1 cellular context compared by ENCODE assay signal in genomic region chr19:4633140-4633967, GRCh38.
TF ChIP-seq lines count a peak whose summit lies in the region.

No MANE protein-coding gene starts in this region.

TF ChIP-seq in K562, 482 proteins besides CTCF, POLR2A, EP300 and RAD21 (continued from another document and continues in another):
- no peak for TF ChIP-seq ELK1 (CRISPR knock-in tag; IDR thresholded peaks at IDR 0.05)
- TF ChIP-seq RCOR1 (IDR thresholded peaks at IDR 0.05; ENCODE audit: borderline replicate concordance in 1 of 2, low read depth in 2 of 2, low read length in 2 of 2): peak; percentile 91 to 98
- TF ChIP-seq RHOXF2B (CRISPR knock-in tag; conservative IDR thresholded peaks at IDR 0.05): no peak
- peak; percentile 28; the same call in 1 of the 2 replicates for TF ChIP-seq CBX5 (IDR thresholded peaks at IDR 0.05; ENCODE audit: borderline replicate concordance, low read depth)
- peak; percentile 51; the same call in 1 of the 2 replicates for TF ChIP-seq SMARCE1 (IDR thresholded peaks at IDR 0.05)
- 0 out of 2 replicates have a peak, but pooled peaks have one; percentile 38 for TF ChIP-seq FOXK1 (CRISPR knock-in tag; IDR thresholded peaks at IDR 0.05; ENCODE audit: borderline replicate concordance)
- no peak for TF ChIP-seq CLOCK (CRISPR knock-in tag; IDR thresholded peaks at IDR 0.05; ENCODE audit: borderline replicate concordance)
- TF ChIP-seq DPF2 (IDR thresholded peaks at IDR 0.05): peak; percentile 68
- TF ChIP-seq ZNF75A (CRISPR knock-in tag; IDR thresholded peaks at IDR 0.05): no peak
- TF ChIP-seq ZC3H4 (CRISPR knock-in tag; IDR thresholded peaks at IDR 0.05; ENCODE audit: borderline replicate concordance): no peak
- peak; percentile 77; the same call in 1 of the 2 replicates for TF ChIP-seq OTX1 (CRISPR knock-in tag; IDR thresholded peaks at IDR 0.05)
- TF ChIP-seq ZNF311 (CRISPR knock-in tag; IDR thresholded peaks at IDR 0.05): no peak
- TF ChIP-seq, protein P1, sequence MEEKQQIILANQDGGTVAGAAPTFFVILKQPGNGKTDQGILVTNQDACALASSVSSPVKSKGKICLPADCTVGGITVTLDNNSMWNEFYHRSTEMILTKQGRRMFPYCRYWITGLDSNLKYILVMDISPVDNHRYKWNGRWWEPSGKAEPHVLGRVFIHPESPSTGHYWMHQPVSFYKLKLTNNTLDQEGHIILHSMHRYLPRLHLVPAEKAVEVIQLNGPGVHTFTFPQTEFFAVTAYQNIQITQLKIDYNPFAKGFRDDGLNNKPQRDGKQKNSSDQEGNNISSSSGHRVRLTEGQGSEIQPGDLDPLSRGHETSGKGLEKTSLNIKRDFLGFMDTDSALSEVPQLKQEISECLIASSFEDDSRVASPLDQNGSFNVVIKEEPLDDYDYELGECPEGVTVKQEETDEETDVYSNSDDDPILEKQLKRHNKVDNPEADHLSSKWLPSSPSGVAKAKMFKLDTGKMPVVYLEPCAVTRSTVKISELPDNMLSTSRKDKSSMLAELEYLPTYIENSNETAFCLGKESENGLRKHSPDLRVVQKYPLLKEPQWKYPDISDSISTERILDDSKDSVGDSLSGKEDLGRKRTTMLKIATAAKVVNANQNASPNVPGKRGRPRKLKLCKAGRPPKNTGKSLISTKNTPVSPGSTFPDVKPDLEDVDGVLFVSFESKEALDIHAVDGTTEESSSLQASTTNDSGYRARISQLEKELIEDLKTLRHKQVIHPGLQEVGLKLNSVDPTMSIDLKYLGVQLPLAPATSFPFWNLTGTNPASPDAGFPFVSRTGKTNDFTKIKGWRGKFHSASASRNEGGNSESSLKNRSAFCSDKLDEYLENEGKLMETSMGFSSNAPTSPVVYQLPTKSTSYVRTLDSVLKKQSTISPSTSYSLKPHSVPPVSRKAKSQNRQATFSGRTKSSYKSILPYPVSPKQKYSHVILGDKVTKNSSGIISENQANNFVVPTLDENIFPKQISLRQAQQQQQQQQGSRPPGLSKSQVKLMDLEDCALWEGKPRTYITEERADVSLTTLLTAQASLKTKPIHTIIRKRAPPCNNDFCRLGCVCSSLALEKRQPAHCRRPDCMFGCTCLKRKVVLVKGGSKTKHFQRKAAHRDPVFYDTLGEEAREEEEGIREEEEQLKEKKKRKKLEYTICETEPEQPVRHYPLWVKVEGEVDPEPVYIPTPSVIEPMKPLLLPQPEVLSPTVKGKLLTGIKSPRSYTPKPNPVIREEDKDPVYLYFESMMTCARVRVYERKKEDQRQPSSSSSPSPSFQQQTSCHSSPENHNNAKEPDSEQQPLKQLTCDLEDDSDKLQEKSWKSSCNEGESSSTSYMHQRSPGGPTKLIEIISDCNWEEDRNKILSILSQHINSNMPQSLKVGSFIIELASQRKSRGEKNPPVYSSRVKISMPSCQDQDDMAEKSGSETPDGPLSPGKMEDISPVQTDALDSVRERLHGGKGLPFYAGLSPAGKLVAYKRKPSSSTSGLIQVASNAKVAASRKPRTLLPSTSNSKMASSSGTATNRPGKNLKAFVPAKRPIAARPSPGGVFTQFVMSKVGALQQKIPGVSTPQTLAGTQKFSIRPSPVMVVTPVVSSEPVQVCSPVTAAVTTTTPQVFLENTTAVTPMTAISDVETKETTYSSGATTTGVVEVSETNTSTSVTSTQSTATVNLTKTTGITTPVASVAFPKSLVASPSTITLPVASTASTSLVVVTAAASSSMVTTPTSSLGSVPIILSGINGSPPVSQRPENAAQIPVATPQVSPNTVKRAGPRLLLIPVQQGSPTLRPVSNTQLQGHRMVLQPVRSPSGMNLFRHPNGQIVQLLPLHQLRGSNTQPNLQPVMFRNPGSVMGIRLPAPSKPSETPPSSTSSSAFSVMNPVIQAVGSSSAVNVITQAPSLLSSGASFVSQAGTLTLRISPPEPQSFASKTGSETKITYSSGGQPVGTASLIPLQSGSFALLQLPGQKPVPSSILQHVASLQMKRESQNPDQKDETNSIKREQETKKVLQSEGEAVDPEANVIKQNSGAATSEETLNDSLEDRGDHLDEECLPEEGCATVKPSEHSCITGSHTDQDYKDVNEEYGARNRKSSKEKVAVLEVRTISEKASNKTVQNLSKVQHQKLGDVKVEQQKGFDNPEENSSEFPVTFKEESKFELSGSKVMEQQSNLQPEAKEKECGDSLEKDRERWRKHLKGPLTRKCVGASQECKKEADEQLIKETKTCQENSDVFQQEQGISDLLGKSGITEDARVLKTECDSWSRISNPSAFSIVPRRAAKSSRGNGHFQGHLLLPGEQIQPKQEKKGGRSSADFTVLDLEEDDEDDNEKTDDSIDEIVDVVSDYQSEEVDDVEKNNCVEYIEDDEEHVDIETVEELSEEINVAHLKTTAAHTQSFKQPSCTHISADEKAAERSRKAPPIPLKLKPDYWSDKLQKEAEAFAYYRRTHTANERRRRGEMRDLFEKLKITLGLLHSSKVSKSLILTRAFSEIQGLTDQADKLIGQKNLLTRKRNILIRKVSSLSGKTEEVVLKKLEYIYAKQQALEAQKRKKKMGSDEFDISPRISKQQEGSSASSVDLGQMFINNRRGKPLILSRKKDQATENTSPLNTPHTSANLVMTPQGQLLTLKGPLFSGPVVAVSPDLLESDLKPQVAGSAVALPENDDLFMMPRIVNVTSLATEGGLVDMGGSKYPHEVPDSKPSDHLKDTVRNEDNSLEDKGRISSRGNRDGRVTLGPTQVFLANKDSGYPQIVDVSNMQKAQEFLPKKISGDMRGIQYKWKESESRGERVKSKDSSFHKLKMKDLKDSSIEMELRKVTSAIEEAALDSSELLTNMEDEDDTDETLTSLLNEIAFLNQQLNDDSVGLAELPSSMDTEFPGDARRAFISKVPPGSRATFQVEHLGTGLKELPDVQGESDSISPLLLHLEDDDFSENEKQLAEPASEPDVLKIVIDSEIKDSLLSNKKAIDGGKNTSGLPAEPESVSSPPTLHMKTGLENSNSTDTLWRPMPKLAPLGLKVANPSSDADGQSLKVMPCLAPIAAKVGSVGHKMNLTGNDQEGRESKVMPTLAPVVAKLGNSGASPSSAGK (IDR thresholded peaks at IDR 0.05): peak; percentile 28; the same call in 1 of the 2 replicates
- TF ChIP-seq, protein P2, sequence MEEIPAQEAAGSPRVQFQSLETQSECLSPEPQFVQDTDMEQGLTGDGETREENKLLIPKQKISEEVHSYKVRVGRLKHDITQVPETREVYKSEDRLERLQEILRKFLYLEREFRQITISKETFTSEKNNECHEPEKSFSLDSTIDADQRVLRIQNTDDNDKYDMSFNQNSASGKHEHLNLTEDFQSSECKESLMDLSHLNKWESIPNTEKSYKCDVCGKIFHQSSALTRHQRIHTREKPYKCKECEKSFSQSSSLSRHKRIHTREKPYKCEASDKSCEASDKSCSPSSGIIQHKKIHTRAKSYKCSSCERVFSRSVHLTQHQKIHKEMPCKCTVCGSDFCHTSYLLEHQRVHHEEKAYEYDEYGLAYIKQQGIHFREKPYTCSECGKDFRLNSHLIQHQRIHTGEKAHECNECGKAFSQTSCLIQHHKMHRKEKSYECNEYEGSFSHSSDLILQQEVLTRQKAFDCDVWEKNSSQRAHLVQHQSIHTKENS (CRISPR knock-in tag; IDR thresholded peaks at IDR 0.05): no peak
- TF ChIP-seq HEY1 (CRISPR knock-in tag; IDR thresholded peaks at IDR 0.05; ENCODE audit: borderline replicate concordance): no peak
- TF ChIP-seq, protein P3, sequence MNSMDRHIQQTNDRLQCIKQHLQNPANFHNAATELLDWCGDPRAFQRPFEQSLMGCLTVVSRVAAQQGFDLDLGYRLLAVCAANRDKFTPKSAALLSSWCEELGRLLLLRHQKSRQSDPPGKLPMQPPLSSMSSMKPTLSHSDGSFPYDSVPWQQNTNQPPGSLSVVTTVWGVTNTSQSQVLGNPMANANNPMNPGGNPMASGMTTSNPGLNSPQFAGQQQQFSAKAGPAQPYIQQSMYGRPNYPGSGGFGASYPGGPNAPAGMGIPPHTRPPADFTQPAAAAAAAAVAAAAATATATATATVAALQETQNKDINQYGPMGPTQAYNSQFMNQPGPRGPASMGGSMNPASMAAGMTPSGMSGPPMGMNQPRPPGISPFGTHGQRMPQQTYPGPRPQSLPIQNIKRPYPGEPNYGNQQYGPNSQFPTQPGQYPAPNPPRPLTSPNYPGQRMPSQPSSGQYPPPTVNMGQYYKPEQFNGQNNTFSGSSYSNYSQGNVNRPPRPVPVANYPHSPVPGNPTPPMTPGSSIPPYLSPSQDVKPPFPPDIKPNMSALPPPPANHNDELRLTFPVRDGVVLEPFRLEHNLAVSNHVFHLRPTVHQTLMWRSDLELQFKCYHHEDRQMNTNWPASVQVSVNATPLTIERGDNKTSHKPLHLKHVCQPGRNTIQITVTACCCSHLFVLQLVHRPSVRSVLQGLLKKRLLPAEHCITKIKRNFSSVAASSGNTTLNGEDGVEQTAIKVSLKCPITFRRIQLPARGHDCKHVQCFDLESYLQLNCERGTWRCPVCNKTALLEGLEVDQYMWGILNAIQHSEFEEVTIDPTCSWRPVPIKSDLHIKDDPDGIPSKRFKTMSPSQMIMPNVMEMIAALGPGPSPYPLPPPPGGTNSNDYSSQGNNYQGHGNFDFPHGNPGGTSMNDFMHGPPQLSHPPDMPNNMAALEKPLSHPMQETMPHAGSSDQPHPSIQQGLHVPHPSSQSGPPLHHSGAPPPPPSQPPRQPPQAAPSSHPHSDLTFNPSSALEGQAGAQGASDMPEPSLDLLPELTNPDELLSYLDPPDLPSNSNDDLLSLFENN (IDR thresholded peaks at IDR 0.05; ENCODE audit: low read depth in 2 of 2, low read length in 2 of 2): no peak
- peak; percentile 70 for TF ChIP-seq SMAD1 (IDR thresholded peaks at IDR 0.05; ENCODE audit: low read depth, low read length, partially characterized antibody)
- no peak for TF ChIP-seq ZNF277 (CRISPR knock-in tag; IDR thresholded peaks at IDR 0.05; ENCODE audit: borderline replicate concordance)
- no peak for TF ChIP-seq MYNN (IDR thresholded peaks at IDR 0.05)
- TF ChIP-seq MYNN (CRISPR knock-in tag; IDR thresholded peaks at IDR 0.05): no peak
- TF ChIP-seq, protein P4, sequence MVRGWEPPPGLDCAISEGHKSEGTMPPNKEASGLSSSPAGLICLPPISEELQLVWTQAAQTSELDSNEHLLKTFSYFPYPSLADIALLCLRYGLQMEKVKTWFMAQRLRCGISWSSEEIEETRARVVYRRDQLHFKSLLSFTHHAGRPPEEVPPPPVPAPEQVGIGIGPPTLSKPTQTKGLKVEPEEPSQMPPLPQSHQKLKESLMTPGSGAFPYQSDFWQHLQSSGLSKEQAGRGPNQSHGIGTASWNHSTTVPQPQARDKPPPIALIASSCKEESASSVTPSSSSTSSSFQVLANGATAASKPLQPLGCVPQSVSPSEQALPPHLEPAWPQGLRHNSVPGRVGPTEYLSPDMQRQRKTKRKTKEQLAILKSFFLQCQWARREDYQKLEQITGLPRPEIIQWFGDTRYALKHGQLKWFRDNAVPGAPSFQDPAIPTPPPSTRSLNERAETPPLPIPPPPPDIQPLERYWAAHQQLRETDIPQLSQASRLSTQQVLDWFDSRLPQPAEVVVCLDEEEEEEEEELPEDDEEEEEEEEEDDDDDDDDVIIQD (CRISPR knock-in tag; IDR thresholded peaks at IDR 0.05): no peak
- TF ChIP-seq, protein P5, sequence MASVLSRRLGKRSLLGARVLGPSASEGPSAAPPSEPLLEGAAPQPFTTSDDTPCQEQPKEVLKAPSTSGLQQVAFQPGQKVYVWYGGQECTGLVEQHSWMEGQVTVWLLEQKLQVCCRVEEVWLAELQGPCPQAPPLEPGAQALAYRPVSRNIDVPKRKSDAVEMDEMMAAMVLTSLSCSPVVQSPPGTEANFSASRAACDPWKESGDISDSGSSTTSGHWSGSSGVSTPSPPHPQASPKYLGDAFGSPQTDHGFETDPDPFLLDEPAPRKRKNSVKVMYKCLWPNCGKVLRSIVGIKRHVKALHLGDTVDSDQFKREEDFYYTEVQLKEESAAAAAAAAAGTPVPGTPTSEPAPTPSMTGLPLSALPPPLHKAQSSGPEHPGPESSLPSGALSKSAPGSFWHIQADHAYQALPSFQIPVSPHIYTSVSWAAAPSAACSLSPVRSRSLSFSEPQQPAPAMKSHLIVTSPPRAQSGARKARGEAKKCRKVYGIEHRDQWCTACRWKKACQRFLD (CRISPR knock-in tag; IDR thresholded peaks at IDR 0.05): no peak
- TF ChIP-seq, protein P6, sequence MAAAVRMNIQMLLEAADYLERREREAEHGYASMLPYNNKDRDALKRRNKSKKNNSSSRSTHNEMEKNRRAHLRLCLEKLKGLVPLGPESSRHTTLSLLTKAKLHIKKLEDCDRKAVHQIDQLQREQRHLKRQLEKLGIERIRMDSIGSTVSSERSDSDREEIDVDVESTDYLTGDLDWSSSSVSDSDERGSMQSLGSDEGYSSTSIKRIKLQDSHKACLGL (CRISPR knock-in tag; IDR thresholded peaks at IDR 0.05; ENCODE audit: borderline replicate concordance, poor library complexity, severe bottlenecking): no peak
- TF ChIP-seq NONO (IDR thresholded peaks at IDR 0.05; ENCODE audit: low read depth in 2 of 2, low read length in 1 of 2): no peak; a peak in 1 of 4 replicates
- TF ChIP-seq MYC (IDR thresholded peaks at IDR 0.05; ENCODE audit: low read depth, low read length): peak; percentile 69; the same call in 1 of the 2 replicates
- no peak for TF ChIP-seq MYC (CRISPR knock-in tag; IDR thresholded peaks at IDR 0.05; ENCODE audit: borderline replicate concordance, low read depth)
- TF ChIP-seq GTF2A2 (tag; IDR thresholded peaks at IDR 0.05): no peak
- peak; percentile 41 for TF ChIP-seq FOXM1 (IDR thresholded peaks at IDR 0.05; ENCODE audit: low read depth)
- no peak for TF ChIP-seq FOXM1 (CRISPR knock-in tag; IDR thresholded peaks at IDR 0.05; ENCODE audit: low read depth)
